ENCODE assay signal across 21 cellular contexts in the genomic region with DNA sequence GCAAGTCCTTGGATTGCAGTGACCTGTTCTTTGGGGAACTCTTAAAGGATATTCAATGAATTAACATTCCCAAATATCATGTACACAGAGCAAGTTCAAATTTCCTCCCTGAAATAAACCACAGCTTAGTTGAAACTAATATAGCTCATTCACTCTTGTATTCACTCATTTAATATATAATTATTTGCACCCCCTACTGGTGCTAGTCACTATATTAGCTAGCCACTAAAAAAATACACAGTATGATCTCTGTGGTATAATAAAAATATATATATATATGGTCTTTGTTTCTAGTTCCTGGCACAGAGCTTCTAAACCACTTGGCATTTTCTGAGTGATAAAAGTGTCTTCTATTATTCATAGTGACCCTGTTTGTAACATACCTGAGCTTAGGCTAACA.
DNase-seq lines count a peak whose midpoint lies in the region; ATAC-seq and TF ChIP-seq lines count a peak whose summit lies in the region.
"Had no signal": no experiment of that assay in that cellular context is flagged by ENCODE, and none has a peak within 500 bp of the region (broad histone marks: within the 10 kb centered on the region; RNA-seq: fewer than 3 reads in every experiment).

No MANE protein-coding gene starts in this region.

- H3K27me3 ChIP-seq in A673 (replicated peaks; ENCODE audit: insufficient read depth, low read depth, low read length, poor library complexity) (peaks cover 20% of the 10 kb centered on the region), GM23248 (replicated peaks; ENCODE audit: insufficient read depth) (no peaks in the 10 kb centered on the region)
- H3K27me3 ChIP-seq: neutrophil, tibial nerve had no signal

- H3K9ac ChIP-seq in GM23248, result no peak overlapping the region

- intact Hi-C loops in A673 (cut with micrococcal nuclease; ENCODE audit: unreplicated experiment), result no loop called here

- H3K9me2 ChIP-seq in GM23248 (ENCODE audit: insufficient read depth), result no peaks in the 10 kb centered on the region

- H4K20me1 ChIP-seq in GM23248 (ENCODE audit: insufficient read depth), result no peaks in the 10 kb centered on the region

- H3K27ac ChIP-seq in A673 (ENCODE audit: low read depth, low read length, poor library complexity, severe bottlenecking) (no peak overlapping the region), GM23248 (no peak overlapping the region)
- H3K27ac ChIP-seq: neutrophil, tibial nerve had no signal

- no peaks in the 10 kb centered on the region for H3K9me3 ChIP-seq in A673 (ENCODE audit: low read depth, low read length, poor library complexity, severe bottlenecking)
- H3K9me3 ChIP-seq in GM23248 (ENCODE audit: low read depth), result no peaks in the 10 kb centered on the region
- H3K9me3 ChIP-seq: HAP-1, neutrophil, tibial nerve had no signal

- H3K36me3 ChIP-seq in A673 (ENCODE audit: insufficient read depth, low read length, poor library complexity, severe bottlenecking), result no peaks in the 10 kb centered on the region
- no peaks in the 10 kb centered on the region for H3K36me3 ChIP-seq in GM23248 (ENCODE audit: low read depth)
- H3K36me3 ChIP-seq: HAP-1, neutrophil, tibial nerve had no signal

- no peak overlapping the region for H3K4me3 ChIP-seq in A673 (ENCODE audit: low read depth, low read length, poor library complexity, severe bottlenecking)
- H3K4me3 ChIP-seq in GM23248, result no peak overlapping the region
- no peak overlapping the region for H3K4me3 ChIP-seq in fibroblast of pulmonary artery (replicated peaks; ENCODE audit: low read depth, low read length)
- H3K4me3 ChIP-seq: HAP-1, tibial nerve had no signal

- peak; percentile 45 for TF ChIP-seq CTCF in A673 (conservative IDR thresholded peaks at IDR 0.05; ENCODE audit: low read depth, low read length)
- peak; percentile 22 for TF ChIP-seq CTCF in fibroblast of pulmonary artery (IDR thresholded peaks at IDR 0.05; ENCODE audit: low read length, missing control alignments)

- CTCF ChIA-PET in A673 (lab: Charles Lee), result interaction anchor here (0.6 kb wide), 1 partner anchor 353 kb away, joined by 6 read pairs; no protein-coding TSS in a partner anchor

- in situ Hi-C loops in GM23248 (cut with MboI) (no loop called here), SK-MEL-5 (cut with HindIII; ENCODE audit: low pct_unique_long_range_greater_than_20kb, low sequenced_read_pairs) (no loop called here)

- POLR2A ChIA-PET in A673 (lab: Charles Lee; ENCODE audit: low non-redundant PET), result interaction anchor here (0.6 kb wide), 1 partner anchor 24 kb away, joined by 3 read pairs; no protein-coding TSS in a partner anchor

- no TSS peak for BruUV-seq in A673 (replicated peaks; lab: Mats Ljungman, UMichigan)

- H3K4me2 ChIP-seq in GM23248 (ENCODE audit: unreplicated experiment), result no peak overlapping the region

- no peak for DNase-seq in A673 (ENCODE audit: low spot score)
- DNase-seq in GM23248, result peak; percentile 44
- DNase-seq in SK-MEL-5 (ENCODE audit: low read depth, low spot score), result peak; percentile 23
- peak; percentile 11 for DNase-seq in fibroblast of pulmonary artery (ENCODE audit: low read depth)
- no peak for DNase-seq in NCI-H2107 treated with DMSO at 0.1 percent for 48 hours (lab: John Stamatoyannopoulos, UW; ENCODE audit: unreplicated experiment)
- no peak for DNase-seq in T1000 (lab: John Stamatoyannopoulos, UW)
- DNase-seq: activated CD4-positive, alpha-beta T cell treated with anti-CD3 and anti-CD28 coated beads for 36 hours; activated CD8-positive, alpha-beta memory T cell treated with anti-CD3 and anti-CD28 coated beads, Interleukin-2, amount 50 U/mL, for 4 hours; activated naive CD4-positive, alpha-beta T cell treated with Interleukin-2 at 50 U/mL for 16 hours; DMS153; effector CD8-positive, alpha-beta T cell; Kasumi-1; NCI-H2029; NCI-H82; stimulated activated CD4-positive, alpha-beta T cell treated with anti-CD3 and anti-CD28 coated beads, Interleukin-4, amount 100 ng/mL, for 1 hour had no signal

- H3F3A ChIP-seq in GM23248 (ENCODE audit: insufficient read depth), result no peaks in the 10 kb centered on the region

- H3K79me2 ChIP-seq in GM23248 (ENCODE audit: insufficient read depth), result no peaks in the 10 kb centered on the region

- H3K4me1 ChIP-seq in A673 (ENCODE audit: insufficient read depth, low read length, poor library complexity, severe bottlenecking), result no peaks in the 10 kb centered on the region
- no peaks in the 10 kb centered on the region for H3K4me1 ChIP-seq in GM23248 (ENCODE audit: insufficient read depth)
- H3K4me1 ChIP-seq: tibial nerve had no signal

- no peak overlapping the region for H2AFZ ChIP-seq in GM23248

- ATAC-seq in HG03175 (IDR thresholded peaks at IDR 0.05; ENCODE audit: unreplicated experiment) (no peak), GM21367 (IDR thresholded peaks at IDR 0.05; ENCODE audit: unreplicated experiment) (no peak)
- ATAC-seq: activated CD4-positive, alpha-beta T cell treated with anti-CD3 and anti-CD28 coated beads for 36 hours; sciatic nerve had no signal

Comparison
In these comparisons a context has a peak if more than half of its experiments do, and no peak if none do; other contexts are left out.
1. DNase-seq: peak in GM23248 (single experiment), SK-MEL-5 (single experiment) and fibroblast of pulmonary artery (single experiment); none in A673 (single experiment), NCI-H2107 treated with DMSO at 0.1 percent for 48 hours (single experiment) and T1000 (single experiment).